ENCODE assay signal across 8 cellular contexts in the genomic region with DNA sequence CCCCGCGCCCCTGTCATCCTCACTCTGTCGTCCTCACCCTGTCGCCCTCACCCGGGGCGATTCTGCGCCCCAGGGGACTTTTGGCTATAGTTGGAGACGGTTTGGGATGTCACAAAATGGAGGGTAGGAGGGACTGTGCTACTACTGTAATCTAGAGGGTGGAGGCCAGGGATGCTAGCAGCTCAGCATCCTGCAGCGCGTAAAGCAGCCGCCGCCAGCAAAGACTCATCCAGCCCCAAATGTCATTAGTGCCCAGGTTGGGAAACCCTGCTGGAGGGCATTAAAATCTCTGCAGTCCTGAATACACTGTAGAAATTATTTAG. TPM values are rescaled to one million over a fixed set of nuclear protein-coding genes. Genes with fewer than 3 reads are reported as not detected.
DNase-seq lines count a peak whose midpoint lies in the region; ATAC-seq, FAIRE-seq and TF ChIP-seq lines count a peak whose summit lies in the region.

No MANE protein-coding gene starts in this region.

- H3F3A ChIP-seq in MM.1S (ENCODE audit: insufficient read depth, low read length), result 0 out of 2 replicates have a peak, but pooled peaks cover 6% of the 10 kb centered on the region

- peak overlapping the region; percentile 76 for H2AFZ ChIP-seq in MM.1S (ENCODE audit: low read length)

- H3K4me1 ChIP-seq in MM.1S (ENCODE audit: low read length), result peaks cover 4% of the 10 kb centered on the region; the same call in 1 of the 2 replicates

- peak; percentile 23 for ATAC-seq in GM19043 (IDR thresholded peaks at IDR 0.05; ENCODE audit: low read depth, unreplicated experiment)
- ATAC-seq in natural killer cell, result peak; percentile 4 to 10 (median 5)

- H3K9me3 Mint-ChIP-seq in natural killer cell, result peaks cover 0 to 2% of the 10 kb centered on the region in 2 donors

- no peak for DNase-seq in MM.1S
- peak; percentile 7 to 18 for DNase-seq in dermis microvascular lymphatic vessel endothelial cell (ENCODE audit: low read depth in 2 of 2)
- DNase-seq in natural killer cell, result no peak
- no peak for DNase-seq in H54 (ENCODE audit: insufficient read length, low spot score)
- DNase-seq in stimulated activated CD4-positive, alpha-beta T cell treated with anti-CD3 and anti-CD28 coated beads, Interleukin-12 subunit alpha, Interleukin-12 subunit beta, amount 100 ng/mL, for 4 hours, result no peak
- DNase-seq in HPDE6-E6E7 (ENCODE audit: extremely low spot score), result no peak
- DNase-seq in NCI-H510A treated with DMSO at 0.1 percent for 48 hours (lab: John Stamatoyannopoulos, UW), result no peak

- H3K9me3 ChIP-seq in MM.1S (replicated peaks; ENCODE audit: insufficient read depth, low read length), result no peaks in the 10 kb centered on the region

- intact Hi-C loops in natural killer cell (cut with micrococcal nuclease), result no loop called here

- H3K36me3 ChIP-seq in MM.1S (replicated peaks; ENCODE audit: insufficient read depth, low read length), result peaks cover 20% of the 10 kb centered on the region

- peak overlapping the region; percentile 62 for H3K4me2 ChIP-seq in MM.1S (ENCODE audit: low read depth, low read length)

- H3K4me1 Mint-ChIP-seq in natural killer cell, result peaks cover 0 to 17% of the 10 kb centered on the region in 2 donors

- no peaks in the 10 kb centered on the region for H3K36me3 Mint-ChIP-seq in natural killer cell

- TF ChIP-seq POLR2A in H54 (IDR thresholded peaks at IDR 0.05; ENCODE audit: low read depth, low read length), result no peak

- H3K27me3 ChIP-seq in MM.1S (replicated peaks; ENCODE audit: insufficient read depth, low read length), result peaks cover 3% of the 10 kb centered on the region; the same call in 1 of the 2 replicates

- H3K4me3 Mint-ChIP-seq in natural killer cell, result peak overlapping the region; percentile 96

- peak overlapping the region; percentile 83 for H3K4me3 ChIP-seq in MM.1S (ENCODE audit: low read length)

- TF ChIP-seq CTCF in MM.1S (IDR thresholded peaks at IDR 0.05; ENCODE audit: low read length) (no peak), natural killer cell (IDR thresholded peaks at IDR 0.05) (no peak)

- H3K9ac ChIP-seq in MM.1S (ENCODE audit: low read length), result peak overlapping the region; percentile 71

- no peaks in the 10 kb centered on the region for H4K20me1 ChIP-seq in MM.1S (ENCODE audit: insufficient read depth, low read length)

- H3K27ac Mint-ChIP-seq in natural killer cell, result peak overlapping the region; percentile 94 to 95

- no peaks in the 10 kb centered on the region for H3K27me3 Mint-ChIP-seq in natural killer cell (ENCODE audit: low read depth in 2 of 2)

- H3K79me2 ChIP-seq in MM.1S (ENCODE audit: low read length), result peaks cover 20% of the 10 kb centered on the region

- H3K27ac ChIP-seq in MM.1S (ENCODE audit: low read length), result peak overlapping the region; percentile 74; the same call in 1 of the 2 replicates

- FAIRE-seq in H54 (lab: Jason Lieb, UNC), result no peak

- no peaks in the 10 kb centered on the region for H3K9me2 ChIP-seq in MM.1S (replicated peaks; ENCODE audit: insufficient read depth, low read length)

RNA-seq across cellular contexts. Expression of a gene that starts 0.4 kb away (rescaled TPM):
- total RNA-seq in dermis microvascular lymphatic vessel endothelial cell (14.0 and 16.2 TPM in 2 replicates), natural killer cell (10 to 100 TPM; 10.7 to 14.5 (median 10.9) TPM)

RNA-seq across cellular contexts. Expression of a gene that starts 11.4 kb away (rescaled TPM):
- total RNA-seq in dermis microvascular lymphatic vessel endothelial cell (not detected in 2 replicates), natural killer cell (not detected)

RNA-seq across cellular contexts. Expression of a gene that starts 20.7 kb away (rescaled TPM):
- total RNA-seq in dermis microvascular lymphatic vessel endothelial cell, result not detected in 2 replicates
- total RNA-seq in natural killer cell, result not detected

RNA-seq across cellular contexts. Expression of a gene that starts 29.9 kb away (rescaled TPM):
- total RNA-seq in dermis microvascular lymphatic vessel endothelial cell, result not detected in 2 replicates
- total RNA-seq in natural killer cell, result not detected

RNA-seq across cellular contexts. Expression of a gene that starts 39.5 kb away (rescaled TPM):
- total RNA-seq in dermis microvascular lymphatic vessel endothelial cell (not detected in 2 replicates), natural killer cell (not detected)

Comparison
In these comparisons a context has a peak if more than half of its experiments do, and no peak if none do; other contexts are left out.
1. DNase-seq: peak in dermis microvascular lymphatic vessel endothelial cell (2 of 2); none in MM.1S (single experiment), natural killer cell (single experiment), H54 (single experiment), stimulated activated CD4-positive, alpha-beta T cell treated with anti-CD3 and anti-CD28 coated beads, Interleukin-12 subunit alpha, Interleukin-12 subunit beta, amount 100 ng/mL, for 4 hours (single experiment), HPDE6-E6E7 (single experiment) and NCI-H510A treated with DMSO at 0.1 percent for 48 hours (single experiment).